11 cellular contexts compared by ENCODE assay signal in genomic region chr6:56714273-56714672, GRCh38.
A peak's percentile ranks its signal among the peaks of the same experiment; 100 is the strongest.
DNase-seq lines count a peak whose midpoint lies in the region; ATAC-seq and TF ChIP-seq lines count a peak whose summit lies in the region.
"Had no signal": no experiment of that assay in that cellular context is flagged by ENCODE, and none has a peak within 500 bp of the region (broad histone marks: within the 10 kb centered on the region; RNA-seq: fewer than 3 reads in every experiment).

No MANE protein-coding gene starts in this region.

- H3K4me3 ChIP-seq in GM23248 = peak overlapping the region; percentile 37
- peak overlapping the region in 1 of 2 experiments; percentile 21; a peak in 1 of 4 replicates for H3K4me3 ChIP-seq in SK-N-SH (ENCODE audit: low read depth in 2 of 2, low read length in 1 of 2)
- no peak overlapping the region for H3K4me3 ChIP-seq in heart left ventricle
- no peak overlapping the region for H3K4me3 ChIP-seq in stomach

- H4K20me1 ChIP-seq in GM23248 (ENCODE audit: insufficient read depth) (no peaks in the 10 kb centered on the region), SK-N-SH (ENCODE audit: insufficient read depth) (no peaks in the 10 kb centered on the region; the same call in 1 of the 2 replicates)

- TF ChIP-seq POLR2A in heart left ventricle (IDR thresholded peaks at IDR 0.05) = no peak
- TF ChIP-seq POLR2A in stomach (IDR thresholded peaks at IDR 0.05) = no peak

- H3K4me1 ChIP-seq in GM23248 (ENCODE audit: insufficient read depth) (peaks cover 72% of the 10 kb centered on the region), SK-N-SH (ENCODE audit: control insufficient read depth in 1 of 2, insufficient read depth in 2 of 2, low read depth in 1 of 2, low read length in 1 of 2) (peaks cover 16 to 43% of the 10 kb centered on the region in 2 experiments), heart left ventricle (peaks cover 0 to 51% (median 34%) of the 10 kb centered on the region in 12 donors), stomach (peaks cover 20 to 38% (median 29%) of the 10 kb centered on the region in 4 donors)

- CTCF ChIA-PET in SK-N-SH (lab: Yijun Ruan, JAX) = interaction anchor here (0.8 to 9.3 kb wide), 4 partner anchors 10 to 190 kb away, joined by 3 to 120 read pairs (median 5); no protein-coding TSS in a partner anchor

- H3K36me3 ChIP-seq in GM23248 (ENCODE audit: low read depth) (0 out of 2 replicates have a peak, but pooled peaks cover 8% of the 10 kb centered on the region), SK-N-SH (replicated peaks in 1 of 2; ENCODE audit: control insufficient read depth in 1 of 2, insufficient read depth in 2 of 2, low read length in 1 of 2) (peaks cover 3 to 11% of the 10 kb centered on the region in 2 experiments), heart left ventricle (no peaks in the 10 kb centered on the region), stomach (no peaks in the 10 kb centered on the region)

- in situ Hi-C loops in GM23248 (cut with MboI) = loop anchor here (25.0 kb wide), 1 partner anchor 123 kb away; no protein-coding TSS in a partner anchor

- peak in 3 of 4 donors; percentile 24 to 40 (median 31) for ATAC-seq in heart left ventricle
- no peak for ATAC-seq in GM19397 (IDR thresholded peaks at IDR 0.05; ENCODE audit: unreplicated experiment)

- TF ChIP-seq RAD21 in SK-N-SH (IDR thresholded peaks at IDR 0.05; ENCODE audit: low read length) = no peak

- H3K4me2 ChIP-seq in GM23248 (ENCODE audit: unreplicated experiment) = peak overlapping the region; percentile 66
- H3K4me2 ChIP-seq in SK-N-SH = peak overlapping the region; percentile 68

- 91 to 96% methylated on average over 1 of the region's 1 CpG for WGBS in GM23248 (ENCODE audit: low coverage in 1 of 2, low lambda C conversion rate in 2 of 2, missing lambda C conversion rate in 2 of 2), 2 experiments
- 61% methylated on average over 1 of the region's 1 CpG for WGBS in SK-N-SH (ENCODE audit: low lambda C conversion rate)
- WGBS in heart left ventricle, 4 donors = 39 to 75% (median 44%) methylated on average over 1 of the region's 1 CpG
- WGBS in stomach, 5 donors = 31 to 54% (median 40%) methylated on average over 1 of the region's 1 CpG

- no peaks in the 10 kb centered on the region for H3K9me3 ChIP-seq in GM23248 (ENCODE audit: low read depth)
- no peaks in the 10 kb centered on the region for H3K9me3 ChIP-seq in SK-N-SH
- no peaks in the 10 kb centered on the region for H3K9me3 ChIP-seq in heart left ventricle
- H3K9me3 ChIP-seq in stomach = no peaks in the 10 kb centered on the region

- H3K9ac ChIP-seq in GM23248 (no peak overlapping the region), SK-N-SH (peak overlapping the region; percentile 56)

- H3K27me3 ChIP-seq in GM23248 (replicated peaks; ENCODE audit: insufficient read depth) (no peaks in the 10 kb centered on the region), SK-N-SH (ENCODE audit: insufficient read depth) (no peaks in the 10 kb centered on the region), heart left ventricle (no peaks in the 10 kb centered on the region), stomach (no peaks in the 10 kb centered on the region)

- H3K9me2 ChIP-seq in GM23248 (ENCODE audit: insufficient read depth) (no peaks in the 10 kb centered on the region), SK-N-SH (no peaks in the 10 kb centered on the region)

- H3K79me2 ChIP-seq in GM23248 (ENCODE audit: insufficient read depth) (peaks cover 95% of the 10 kb centered on the region), SK-N-SH (ENCODE audit: insufficient read depth) (peaks cover 95% of the 10 kb centered on the region)

- H3K27ac ChIP-seq in GM23248 = peak overlapping the region; percentile 68
- peak overlapping the region; percentile 79 to 91 for H3K27ac ChIP-seq in SK-N-SH (ENCODE audit: low read depth in 2 of 2, low read length in 1 of 2)
- peak overlapping the region in 11 of 12 donors; percentile 11 to 66 (median 56) for H3K27ac ChIP-seq in heart left ventricle
- peak overlapping the region; percentile 56 to 79 (median 71) for H3K27ac ChIP-seq in stomach

- POLR2A ChIA-PET in SK-N-SH (lab: Yijun Ruan, JAX) = no interaction called here

- DNase-seq in GM23248 = peak; percentile 43
- no peak for DNase-seq in SK-N-SH
- DNase-seq in heart left ventricle = no peak
- no peak for DNase-seq in stomach
- no peak for DNase-seq in ureter (ENCODE audit: low spot score)
- DNase-seq in iPS-NIHi11 (ENCODE audit: low spot score) = no peak
- DNase-seq: activated CD4-positive, alpha-beta T cell treated with anti-CD3 and anti-CD28 coated beads, Interleukin-2, amount 10 ng/mL, durations not matched to agents 24 days and 14 days; activated naive CD4-positive, alpha-beta T cell treated with Interleukin-2 at 50 U/mL for 16 hours; effector CD4-positive, alpha-beta T cell; stimulated activated naive CD4-positive, alpha-beta T cell treated with Interleukin-2 at 50 U/mL for 16 hours had no signal

- TF ChIP-seq CTCF in SK-N-SH (IDR thresholded peaks at IDR 0.05) (0 out of 2 replicates have a peak, but pooled peaks have one; percentile 7), heart left ventricle (IDR thresholded peaks at IDR 0.05) (peak in 1 of 12 donors; percentile 17), stomach (IDR thresholded peaks at IDR 0.05) (no peak)

- H3F3A ChIP-seq in GM23248 (ENCODE audit: insufficient read depth) (peaks cover 66% of the 10 kb centered on the region), SK-N-SH (replicated peaks; ENCODE audit: insufficient read depth) (peaks cover 66% of the 10 kb centered on the region)

- intact Hi-C loops in heart left ventricle (cut with DNase I) = loop anchor here in 5 of 10 donors (2.0 to 5.0 kb wide), 3 partner anchors 37 to 128 kb away; no protein-coding TSS in a partner anchor
- intact Hi-C loops in stomach (cut with DNase I; ENCODE audit: low total_unique reads) = no loop called here

- TF ChIP-seq EP300 in SK-N-SH (IDR thresholded peaks at IDR 0.05; ENCODE audit: borderline replicate concordance in 1 of 2, low read depth in 1 of 2, low read length in 1 of 2) = no peak
- TF ChIP-seq EP300 in stomach (IDR thresholded peaks at IDR 0.05) = no peak

- H2AFZ ChIP-seq in GM23248 = no peak overlapping the region
- H2AFZ ChIP-seq in SK-N-SH (ENCODE audit: low read depth) = no peak overlapping the region

TF ChIP-seq in SK-N-SH, 30 proteins besides CTCF, POLR2A, EP300 and RAD21:
- no peak for TF ChIP-seq TEAD4 (IDR thresholded peaks at IDR 0.05; ENCODE audit: borderline replicate concordance, insufficient read depth)
- TF ChIP-seq SMC3 (IDR thresholded peaks at IDR 0.05; ENCODE audit: low read depth, low read length) = no peak
- TF ChIP-seq RFX5 (IDR thresholded peaks at IDR 0.05; ENCODE audit: low read length) = no peak
- TF ChIP-seq YY1 (IDR thresholded peaks at IDR 0.05; ENCODE audit: low read depth) = no peak
- no peak for TF ChIP-seq ZBTB33 (IDR thresholded peaks at IDR 0.05; ENCODE audit: borderline replicate concordance, low read depth)
- no peak for TF ChIP-seq JUND (IDR thresholded peaks at IDR 0.05)
- no peak for TF ChIP-seq MXI1 (IDR thresholded peaks at IDR 0.05; ENCODE audit: low read depth, low read length)
- no peak for TF ChIP-seq MEF2A (IDR thresholded peaks at IDR 0.05; ENCODE audit: borderline replicate concordance, low read depth)
